Comparison of ENCODE assay signal across 24 cellular contexts in genomic region chr4:146371812-146372211, GRCh38.
"Had no signal": no experiment of that assay in that cellular context is flagged by ENCODE, and none has a peak within 500 bp of the region (broad histone marks: within the 10 kb centered on the region; RNA-seq: fewer than 3 reads in every experiment).

No MANE protein-coding gene starts in this region.

- H3K27me3 Mint-ChIP-seq: activated naive CD8-positive, alpha-beta T cell treated with anti-CD3 and anti-CD28 coated beads, Interleukin-2, amount 50 U/mL, for 24 hours; naive thymus-derived CD4-positive, alpha-beta T cell; stimulated activated naive CD8-positive, alpha-beta T cell treated with anti-CD3 and anti-CD28 coated beads, Interleukin-15, Interleukin-2, amounts not matched to agents 100 ng/mL and 50 ng/mL, for 24 hours had no signal

- H3K36me3 ChIP-seq: esophagus squamous epithelium, right lobe of liver, thyroid gland, upper lobe of right lung had no signal

- H3K27ac ChIP-seq: body of pancreas, esophagus squamous epithelium, left ventricle myocardium inferior, right lobe of liver, skin epidermis, thyroid gland, upper lobe of right lung had no signal

- DNase-seq: activated CD4-positive, alpha-beta T cell treated with anti-CD3 and anti-CD28 coated beads, Interleukin-2, amount 50 U/mL, for 1 hour; activated CD4-positive, CD25-positive, alpha-beta regulatory T cell treated with anti-CD3 and anti-CD28 coated beads, Interleukin-2, amount 50 U/mL, for 72 hours; activated CD8-positive, alpha-beta T cell treated with anti-CD3 and anti-CD28 coated beads, Interleukin-2, amount 10 ng/mL, durations not matched to agents 7 days and 5 days; activated gamma-delta T cell; activated naive CD4-positive, alpha-beta T cell treated with anti-CD3 and anti-CD28 coated beads, Interleukin-2, amount 50 U/mL, for 16 hours; activated naive CD8-positive, alpha-beta T cell treated with anti-CD3 and anti-CD28 coated beads, Interleukin-2, amount 50 U/mL, for 24 hours; anterior cingulate cortex; body of pancreas; effector CD8-positive, alpha-beta T cell; esophagus squamous epithelium; foreskin fibroblast; kidney glomerular epithelial cell; left ventricle myocardium inferior; naive thymus-derived CD4-positive, alpha-beta T cell; occipital lobe; right lobe of liver; stimulated activated CD4-positive, alpha-beta T cell treated with anti-CD3 and anti-CD28 coated beads, Interleukin-1b, Interleukin-23, amount 100 ng/mL, for 48 hours; substantia nigra; thyroid gland; upper lobe of right lung had no signal

- H3K27ac Mint-ChIP-seq: activated CD8-positive, alpha-beta T cell treated with anti-CD3 and anti-CD28 coated beads, Interleukin-2, amount 10 ng/mL, durations not matched to agents 7 days and 5 days; activated naive CD8-positive, alpha-beta T cell treated with anti-CD3 and anti-CD28 coated beads, Interleukin-2, amount 50 U/mL, for 24 hours; activated T-helper 1 cell treated with anti-CD3 and anti-CD28 coated beads, Interleukin-12 subunit alpha, Interleukin-12 subunit beta, Interleukin-2, Interleukin-4 antibody, amounts not matched to agents 30 ng/mL and 10 ng/mL and 1 ng/mL, durations not matched to agents 14 hours and 24 hours and 36 hours; stimulated activated naive CD8-positive, alpha-beta T cell treated with anti-CD3 and anti-CD28 coated beads, Interleukin-15, Interleukin-2, amounts not matched to agents 100 ng/mL and 50 ng/mL, for 24 hours had no signal

- H3K9me3 Mint-ChIP-seq: activated naive CD8-positive, alpha-beta T cell treated with anti-CD3 and anti-CD28 coated beads, Interleukin-2, amount 50 U/mL, for 24 hours; activated T-helper 1 cell treated with anti-CD3 and anti-CD28 coated beads, Interleukin-12 subunit alpha, Interleukin-12 subunit beta, Interleukin-2, Interleukin-4 antibody, amounts not matched to agents 30 ng/mL and 10 ng/mL and 1 ng/mL, durations not matched to agents 14 hours and 24 hours and 36 hours had no signal

- H3K4me1 ChIP-seq: right lobe of liver, thyroid gland, upper lobe of right lung had no signal

- H3K4me3 Mint-ChIP-seq: activated CD8-positive, alpha-beta T cell treated with anti-CD3 and anti-CD28 coated beads, Interleukin-2, amount 10 ng/mL, durations not matched to agents 7 days and 5 days; activated naive CD8-positive, alpha-beta T cell treated with anti-CD3 and anti-CD28 coated beads, Interleukin-2, amount 50 U/mL, for 24 hours; activated T-helper 1 cell treated with anti-CD3 and anti-CD28 coated beads, Interleukin-12 subunit alpha, Interleukin-12 subunit beta, Interleukin-2, Interleukin-4 antibody, amounts not matched to agents 30 ng/mL and 10 ng/mL and 1 ng/mL, durations not matched to agents 14 hours and 24 hours and 36 hours; naive thymus-derived CD4-positive, alpha-beta T cell; neural crest cell; stimulated activated naive CD8-positive, alpha-beta T cell treated with anti-CD3 and anti-CD28 coated beads, Interleukin-15, Interleukin-2, amounts not matched to agents 100 ng/mL and 50 ng/mL, for 24 hours had no signal

- H3K27me3 ChIP-seq: body of pancreas, esophagus squamous epithelium, right lobe of liver, thyroid gland, upper lobe of right lung had no signal

- ATAC-seq: activated CD8-positive, alpha-beta T cell treated with anti-CD3 and anti-CD28 coated beads, Interleukin-2, amount 10 ng/mL, durations not matched to agents 7 days and 5 days; activated naive CD8-positive, alpha-beta T cell treated with anti-CD3 and anti-CD28 coated beads, Interleukin-2, amount 50 U/mL, for 24 hours; body of pancreas; naive thymus-derived CD4-positive, alpha-beta T cell; right lobe of liver; upper lobe of right lung had no signal

- H3K4me3 ChIP-seq: body of pancreas, esophagus squamous epithelium, left ventricle myocardium inferior, right lobe of liver, skin epidermis, thyroid gland, upper lobe of right lung had no signal

- H3K9me3 ChIP-seq: body of pancreas, esophagus squamous epithelium, right lobe of liver, thyroid gland, upper lobe of right lung had no signal
